10 cellular contexts compared by ENCODE assay signal in the genomic region with DNA sequence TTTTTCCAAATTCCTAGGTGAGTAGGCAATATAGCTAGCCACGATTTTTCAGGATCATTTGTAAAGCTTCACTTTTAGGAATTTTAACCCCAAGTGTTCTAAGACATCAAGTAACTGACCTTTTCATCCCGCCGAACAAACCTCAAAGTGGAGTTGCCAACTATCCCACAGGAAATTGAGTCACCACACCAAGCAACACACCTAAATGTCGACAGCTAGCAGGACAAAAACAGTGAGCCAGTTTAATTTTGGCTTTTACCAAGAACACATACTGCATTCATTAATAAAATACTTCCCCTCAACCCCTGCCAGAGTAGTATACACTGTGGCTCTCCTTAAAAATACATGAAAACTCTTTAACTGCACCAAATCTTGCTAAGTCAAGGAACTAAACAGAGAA.
A peak's percentile ranks its signal among the peaks of the same experiment; 100 is the strongest.
DNase-seq lines count a peak whose midpoint lies in the region; TF ChIP-seq lines count a peak whose summit lies in the region.
"Had no signal": no experiment of that assay in that cellular context is flagged by ENCODE, and none has a peak within 500 bp of the region (broad histone marks: within the 10 kb centered on the region; RNA-seq: fewer than 3 reads in every experiment).

No MANE protein-coding gene starts in this region.

- H3K27ac ChIP-seq in osteoblast (ENCODE audit: low read depth, low read length): peak overlapping the region; percentile 13
- H3K27ac ChIP-seq in coronary artery: peak overlapping the region in 1 of 2 donors; percentile 15

- DNase-seq in EL (peak; percentile 60), NCI-H460 (ENCODE audit: extremely low read depth, low read depth) (peak; percentile 30), cardiac fibroblast (ENCODE audit: low read depth in 2 of 2) (peak; percentile 63 to 77), osteoblast (ENCODE audit: insufficient read length, low spot score, missing footprints) (peak; percentile 87), coronary artery (ENCODE audit: low spot score) (no peak), C1 segment of cervical spinal cord (lab: John Stamatoyannopoulos, UW) (no peak), NCI-H2196 (lab: John Stamatoyannopoulos, UW; ENCODE audit: unreplicated experiment) (no peak), NCI-H128 (lab: John Stamatoyannopoulos, UW; ENCODE audit: unreplicated experiment) (no peak)
- DNase-seq: naive B cell, NCI-H1092 treated with DMSO at 0.1 percent for 48 hours had no signal

- no peaks in the 10 kb centered on the region for H4K20me1 ChIP-seq in osteoblast (ENCODE audit: insufficient read depth, low read length)

- peak overlapping the region; percentile 47 for H2AFZ ChIP-seq in osteoblast (ENCODE audit: low read length)

- H3K4me1 ChIP-seq in osteoblast (ENCODE audit: insufficient read depth, low read length): peaks cover 26% of the 10 kb centered on the region

- H3K36me3 ChIP-seq in osteoblast (ENCODE audit: insufficient read depth, low read length): no peaks in the 10 kb centered on the region

- H3K27me3 ChIP-seq in osteoblast (ENCODE audit: insufficient read depth, low read length): no peaks in the 10 kb centered on the region

- TF ChIP-seq CTCF in cardiac fibroblast (IDR thresholded peaks at IDR 0.05; ENCODE audit: low read depth, low read length) (no peak), osteoblast (IDR thresholded peaks at IDR 0.05; ENCODE audit: extremely low read depth, low read depth, low read length) (no peak), coronary artery (IDR thresholded peaks at IDR 0.05) (no peak)

- no peaks in the 10 kb centered on the region for H3K9me3 ChIP-seq in osteoblast (ENCODE audit: low read depth, low read length)

- H3K79me2 ChIP-seq in osteoblast (ENCODE audit: insufficient read depth, low read length): peaks cover 18% of the 10 kb centered on the region

- H3K4me2 ChIP-seq in osteoblast (ENCODE audit: insufficient read depth, low read length): peak overlapping the region; percentile 44

- H3K4me3 ChIP-seq in cardiac fibroblast (replicated peaks in 1 of 2; ENCODE audit: low read depth in 2 of 2, low read length in 2 of 2) (no peak overlapping the region), osteoblast (ENCODE audit: insufficient read depth, low read length) (no peak overlapping the region), coronary artery (no peak overlapping the region)

Comparison
In these comparisons a context has a peak if more than half of its experiments do, and no peak if none do; other contexts are left out.
1. DNase-seq: peak in EL (single experiment), NCI-H460 (single experiment), cardiac fibroblast (2 of 2) and osteoblast (single experiment); none in coronary artery (single experiment), C1 segment of cervical spinal cord (0 of 14), NCI-H2196 (single experiment) and NCI-H128 (single experiment).